In the genomic region with DNA sequence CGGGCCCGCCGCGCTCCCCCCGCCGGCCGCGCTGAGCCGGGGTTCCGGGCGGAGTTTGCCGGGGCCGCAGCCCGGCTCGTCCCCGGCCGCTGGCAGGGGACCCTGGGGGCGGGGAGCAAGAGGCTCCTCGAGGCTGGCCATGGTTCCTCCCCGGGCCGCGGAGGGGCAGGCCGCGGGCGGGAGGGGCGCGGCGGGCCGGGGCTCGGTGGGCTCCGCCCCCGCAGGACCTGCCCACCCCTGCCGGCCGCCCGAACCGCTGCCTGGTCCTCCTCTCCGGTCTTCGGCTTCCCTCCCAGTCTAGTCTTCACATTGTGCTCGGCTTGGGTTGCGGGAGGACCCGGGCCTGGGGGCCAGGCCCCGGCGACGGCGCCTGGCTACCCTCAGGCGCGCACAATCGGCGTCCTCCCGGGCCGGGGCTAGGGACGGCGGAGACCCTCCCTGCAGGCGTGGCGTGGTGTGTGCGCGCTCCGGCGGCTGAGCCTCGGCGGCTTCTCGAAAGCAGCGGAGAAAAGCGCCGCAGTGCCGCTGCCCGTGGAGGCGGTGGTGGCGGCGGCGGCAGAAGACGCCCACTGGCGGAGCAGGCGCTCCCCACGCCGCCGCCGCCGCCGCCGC, we compare ENCODE assay signal across 9 cellular contexts. TPM values are rescaled to one million over a fixed set of nuclear protein-coding genes. Genes with fewer than 3 reads are reported as not detected.
DNase-seq lines count a peak whose midpoint lies in the region; ATAC-seq and TF ChIP-seq lines count a peak whose summit lies in the region.
"Had no signal": no experiment of that assay in that cellular context is flagged by ENCODE, and none has a peak within 500 bp of the region (broad histone marks: within the 10 kb centered on the region; RNA-seq: fewer than 3 reads in every experiment).

Gene PDE10A, minus strand, starts transcription at position 571 of the 612 bp plus-strand sequence. Its CDS starts 430 bp downstream, at position 141.

- ATAC-seq in HG03175 (IDR thresholded peaks at IDR 0.05; ENCODE audit: unreplicated experiment): no peak

- H3K4me1 Mint-ChIP-seq in neural crest cell: peaks cover 47% of the 10 kb centered on the region

- H3K27me3 Mint-ChIP-seq in neural crest cell (ENCODE audit: low read depth): peaks cover 48% of the 10 kb centered on the region

- no peak for TF ChIP-seq CTCF in fibroblast of pulmonary artery (IDR thresholded peaks at IDR 0.05; ENCODE audit: low read length, missing control alignments)
- TF ChIP-seq CTCF in neural crest cell (conservative IDR thresholded peaks at IDR 0.05): no peak

- H3K36me3 Mint-ChIP-seq in neural crest cell (ENCODE audit: low read depth): peaks cover 2% of the 10 kb centered on the region

- DNase-seq in DMS53 (lab: John Stamatoyannopoulos, UW) (peak; percentile 84), fibroblast of pulmonary artery (ENCODE audit: low read depth) (peak; percentile 80), neural crest cell (ENCODE audit: low read depth, low spot score) (peak; percentile 66), UCSD-AML1 (lab: John Stamatoyannopoulos, UW; ENCODE audit: unreplicated experiment) (no peak), NCI-H510A treated with DMSO at 0.1 percent for 48 hours (lab: John Stamatoyannopoulos, UW) (no peak)
- no peak for DNase-seq in stimulated activated CD4-positive, alpha-beta T cell treated with anti-CD3 and anti-CD28 coated beads, Interleukin-4, amount 100 ng/mL, for 4 hours

- no peaks in the 10 kb centered on the region for H3K9me3 Mint-ChIP-seq in neural crest cell
- H3K9me3 Mint-ChIP-seq: dendritic cell treated with granulocyte-macrophage colony-stimulating factor and Interleukin-4, amounts not matched to agents 40 ng/mL and 50 ng/mL, for 4 days had no signal

- peak within 1 kb of the TSS; percentile 95 for H3K4me3 Mint-ChIP-seq in neural crest cell
- H3K4me3 Mint-ChIP-seq: dendritic cell treated with granulocyte-macrophage colony-stimulating factor and Interleukin-4, amounts not matched to agents 40 ng/mL and 50 ng/mL, for 4 days had no signal

- H3K27ac Mint-ChIP-seq in neural crest cell (ENCODE audit: unreplicated experiment): no peak within 1 kb of the TSS
- H3K27ac Mint-ChIP-seq: dendritic cell treated with granulocyte-macrophage colony-stimulating factor and Interleukin-4, amounts not matched to agents 40 ng/mL and 50 ng/mL, for 4 days had no signal

- H3K4me3 ChIP-seq in fibroblast of pulmonary artery (replicated peaks; ENCODE audit: low read depth, low read length): peak within 1 kb of the TSS; percentile 86

TF ChIP-seq in PFSK-1, 5 proteins besides CTCF, POLR2A, EP300 and RAD21:
- no peak for TF ChIP-seq SIN3A (IDR thresholded peaks at IDR 0.05; ENCODE audit: borderline replicate concordance, insufficient read depth, low read length)
- peak; percentile 20; the same call in 1 of the 2 replicates for TF ChIP-seq POLR2AphosphoS5 (IDR thresholded peaks at IDR 0.05; ENCODE audit: low read depth, low read length)
- 0 out of 2 replicates have a peak, but pooled peaks have one; percentile 14 for TF ChIP-seq TAF1 (IDR thresholded peaks at IDR 0.05; ENCODE audit: borderline replicate concordance, insufficient read depth, low read length)

RNA-seq across cellular contexts. Expression of gene PDE10A, which starts in this region (rescaled TPM):
- polyA plus RNA-seq in PFSK-1 (2012; ENCODE audit: insufficient read length, low read depth): 279 TPM
- total RNA-seq in neural crest cell: 23.7 and 26.2 TPM in 2 replicates

Comparison
In these comparisons a context has a peak if more than half of its experiments do, and no peak if none do; other contexts are left out.
1. DNase-seq: peak in DMS53 (single experiment), fibroblast of pulmonary artery (single experiment) and neural crest cell (single experiment); none in UCSD-AML1 (single experiment), stimulated activated CD4-positive, alpha-beta T cell treated with anti-CD3 and anti-CD28 coated beads, Interleukin-4, amount 100 ng/mL, for 4 hours (0 of 2) and NCI-H510A treated with DMSO at 0.1 percent for 48 hours (single experiment).